In genomic region chr19:58475714-58476497, GRCh38 we compare ENCODE assay signal across 8 cellular contexts. TPM values are rescaled to one million over a fixed set of nuclear protein-coding genes. Genes with fewer than 3 reads are reported as not detected.
A peak's percentile ranks its signal among the peaks of the same experiment; 100 is the strongest.
DNase-seq lines count a peak whose midpoint lies in the region; ATAC-seq and TF ChIP-seq lines count a peak whose summit lies in the region.

Gene ZNF446 (plus strand): TSS chr19:58476352. CDS start chr19:58477219, 867 bp downstream.

- peak; percentile 53 for TF ChIP-seq POLR2A in breast epithelium (IDR thresholded peaks at IDR 0.05)

- H3K4me1 ChIP-seq in breast epithelium (peaks cover 5 to 9% of the 10 kb centered on the region in 2 donors), skeletal muscle satellite cell (ENCODE audit: control insufficient read depth, insufficient read depth, low read length) (peaks cover 19% of the 10 kb centered on the region)

- H3K27ac ChIP-seq in VCaP (peak within 1 kb of the TSS; percentile 89), breast epithelium (peak within 1 kb of the TSS; percentile 91 to 97)

- CTCF ChIA-PET in AG04449 (lab: Yijun Ruan, JAX): interaction anchor here (2.3 kb wide), 1 partner anchor 43 kb away, joined by 7 read pairs; the partner anchor contains the start of gene ZBTB45

- H3K4me3 ChIP-seq in AG04449 (ENCODE audit: low read depth, low read length) (peak within 1 kb of the TSS; percentile 74), breast epithelium (peak within 1 kb of the TSS; percentile 52 to 89 (median 68)), iPS-18c (ENCODE audit: insufficient read depth, low read depth, low read length) (peak within 1 kb of the TSS; percentile 64), skeletal muscle satellite cell (ENCODE audit: low read length) (peak within 1 kb of the TSS; percentile 78)

- peak; percentile 59 for DNase-seq in AG04449 (ENCODE audit: low read depth, low spot score)
- peak; percentile 97 for DNase-seq in NCI-H2196 (lab: John Stamatoyannopoulos, UW; ENCODE audit: unreplicated experiment)
- peak; percentile 95 to 98 for DNase-seq in breast epithelium (ENCODE audit: low spot score in 2 of 2)

- peak within 1 kb of the TSS; percentile 81 for H3K9ac ChIP-seq in skeletal muscle satellite cell (ENCODE audit: low read depth, low read length)

- no peaks in the 10 kb centered on the region for H3K9me3 ChIP-seq in breast epithelium
- no peaks in the 10 kb centered on the region for H3K9me3 ChIP-seq in iPS-18c (ENCODE audit: control insufficient read depth, insufficient read depth, low read length)
- H3K9me3 ChIP-seq in skeletal muscle satellite cell (replicated peaks; ENCODE audit: low read length): no peaks in the 10 kb centered on the region

- POLR2A ChIA-PET in AG04449 (lab: Yijun Ruan, JAX): interaction anchor here (0.5 to 1.9 kb wide), 6 partner anchors 9 to 812 kb away, joined by 3 to 4 read pairs (median 3); partner anchors contain the start of genes ZBTB45 and ZNF324

- intact Hi-C loops in breast epithelium (cut with DNase I; ENCODE audit: low total_unique reads): no loop called here

- H3K36me3 ChIP-seq in breast epithelium (no peaks in the 10 kb centered on the region), skeletal muscle satellite cell (ENCODE audit: insufficient read depth, low read length) (peaks cover 31% of the 10 kb centered on the region)

- peak within 1 kb of the TSS; percentile 90 for H3K4me2 ChIP-seq in skeletal muscle satellite cell (ENCODE audit: low read length)

- H3K27me3 ChIP-seq in breast epithelium (no peaks in the 10 kb centered on the region), skeletal muscle satellite cell (ENCODE audit: control insufficient read depth, insufficient read depth, low read length) (no peaks in the 10 kb centered on the region)

- TF ChIP-seq CTCF in AG04449 (IDR thresholded peaks at IDR 0.05; ENCODE audit: insufficient read depth, low read length, missing control alignments): no peak
- TF ChIP-seq CTCF in VCaP (conservative IDR thresholded peaks at IDR 0.05): no peak
- TF ChIP-seq CTCF in breast epithelium (IDR thresholded peaks at IDR 0.05): peak in 1 of 3 donors; percentile 13

- ATAC-seq in GM18873 (IDR thresholded peaks at IDR 0.05; ENCODE audit: low FRiP score, unreplicated experiment): peak; percentile 74
- peak; percentile 82 for ATAC-seq in HG03135 (IDR thresholded peaks at IDR 0.05; ENCODE audit: unreplicated experiment)

RNA-seq across cellular contexts. Expression of gene ZNF446, which starts in this region (rescaled TPM):
- 10 to 100 TPM; 10.2 to 23.4 (median 20.0) TPM for total RNA-seq in breast epithelium
- total RNA-seq in skeletal muscle satellite cell (2012; rRNA removed): 7.0 and 7.4 TPM in 2 replicates

Comparison
In these comparisons a context has a peak if more than half of its experiments do, and no peak if none do; other contexts are left out.
1. Peak in every context shown above with its lines: DNase-seq, ATAC-seq, H3K4me3 ChIP-seq and H3K27ac ChIP-seq.